ENCODE assay signal across 8 cellular contexts in the genomic region with DNA sequence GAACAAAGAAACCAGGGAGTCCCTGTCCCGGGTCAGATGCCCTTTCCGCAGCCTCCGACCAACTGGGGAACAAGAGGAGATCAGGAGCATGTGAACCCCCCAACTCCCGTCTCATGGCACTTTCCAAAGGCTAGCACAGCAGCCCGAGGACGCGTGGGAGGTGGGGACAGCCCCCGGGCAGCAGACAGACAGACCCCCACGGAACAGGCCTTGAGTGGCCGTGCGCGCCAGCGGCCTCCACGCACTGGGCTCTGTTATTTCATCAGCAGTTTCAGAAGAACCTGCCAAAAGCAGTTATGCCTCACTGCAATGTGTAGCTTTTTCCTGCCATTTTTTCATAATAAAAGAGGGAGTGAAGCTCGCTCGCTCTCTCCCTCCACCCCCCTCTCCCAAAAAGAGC. TPM values are rescaled to one million over a fixed set of nuclear protein-coding genes. Genes with fewer than 3 reads are reported as not detected.
A peak's percentile ranks its signal among the peaks of the same experiment; 100 is the strongest.
DNase-seq lines count a peak whose midpoint lies in the region; ATAC-seq, FAIRE-seq and TF ChIP-seq lines count a peak whose summit lies in the region.

No MANE protein-coding gene starts in this region.

- H3K79me2 ChIP-seq in H1 (ENCODE audit: control insufficient read depth in 1 of 2, insufficient read depth in 2 of 2, low read length in 2 of 2): no peaks in the 10 kb centered on the region

- H4K20me1 ChIP-seq in H1 (replicated peaks in 1 of 2; ENCODE audit: control insufficient read depth in 1 of 2, insufficient read depth in 2 of 2, low read length in 2 of 2): no peaks in the 10 kb centered on the region

- H3K36me3 Mint-ChIP-seq in naive thymus-derived CD4-positive, alpha-beta T cell: no peaks in the 10 kb centered on the region

- peaks cover 0 to 16% (median 13%) of the 10 kb centered on the region in 7 donors for H3K4me1 Mint-ChIP-seq in naive thymus-derived CD4-positive, alpha-beta T cell

- FAIRE-seq in H1 (lab: Jason Lieb, UNC): no peak

- no peaks in the 10 kb centered on the region for H3K36me3 ChIP-seq in H1 (ENCODE audit: control insufficient read depth in 2 of 4, insufficient read depth in 4 of 4, low read length in 3 of 4)
- H3K36me3 ChIP-seq in naive thymus-derived CD4-positive, alpha-beta T cell (ENCODE audit: control insufficient read depth in 2 of 3, insufficient read depth in 3 of 3, low read length in 3 of 3): no peaks in the 10 kb centered on the region

- TF ChIP-seq CTCF in H1 (IDR thresholded peaks at IDR 0.05; ENCODE audit: control extremely low read depth in 1 of 3, insufficient read depth in 1 of 3, low read depth in 1 of 3, low read length in 3 of 3) (no peak), RWPE1 (conservative IDR thresholded peaks at IDR 0.05; ENCODE audit: low read depth) (no peak)

- peak overlapping the region; percentile 72 to 84 (median 79) for H3K4me3 Mint-ChIP-seq in naive thymus-derived CD4-positive, alpha-beta T cell

- H2AFZ ChIP-seq in H1 (ENCODE audit: low read length): peak overlapping the region; percentile 76

- no peak overlapping the region for H2AK5ac ChIP-seq in H1 (ENCODE audit: low read depth, low read length)

- no peak overlapping the region for H2BK20ac ChIP-seq in H1 (ENCODE audit: low read length)

- H3K14ac ChIP-seq in H1 (ENCODE audit: insufficient read length): no peak overlapping the region

- H3K27me3 Mint-ChIP-seq in naive thymus-derived CD4-positive, alpha-beta T cell: peaks cover 17 to 36% (median 34%) of the 10 kb centered on the region in 5 donors

- H4K5ac ChIP-seq in H1 (ENCODE audit: insufficient read length, low read depth, low read length): no peak overlapping the region

- ATAC-seq in naive thymus-derived CD4-positive, alpha-beta T cell: no peak

- no peak overlapping the region for H2BK5ac ChIP-seq in H1 (ENCODE audit: low read depth, low read length)

- H3K9me3 ChIP-seq in H1 (ENCODE audit: insufficient read depth in 2 of 2, low read depth in 1 of 2, low read length in 1 of 2): no peaks in the 10 kb centered on the region
- H3K9me3 ChIP-seq in naive thymus-derived CD4-positive, alpha-beta T cell (ENCODE audit: control insufficient read depth in 2 of 3, low read length in 3 of 3): no peaks in the 10 kb centered on the region

- WGBS in H1 (ENCODE audit: extremely low coverage in 1 of 2, insufficient coverage in 1 of 2, insufficient read length in 1 of 2, insufficient replicate concordance in 2 of 2, low coverage in 1 of 2, low lambda C conversion rate in 2 of 2, missing lambda C conversion rate in 1 of 2), 2 experiments: 0% methylated on average over 4 of the region's 16 CpGs; no CpG with 5 or more reads in 1 of the 2 experiments

- no peak overlapping the region for H2BK15ac ChIP-seq in H1 (ENCODE audit: low read length)

- H3K18ac ChIP-seq in H1 (ENCODE audit: extremely low read depth, low read length): peak overlapping the region; percentile 71; the same call in 1 of the 2 replicates

- no peak overlapping the region for H4K8ac ChIP-seq in H1 (ENCODE audit: extremely low read depth, insufficient read depth, low read length)

- H3K4me1 ChIP-seq in H1 (replicated peaks in 1 of 4; ENCODE audit: control insufficient read depth in 3 of 4, insufficient read depth in 4 of 4, low read length in 3 of 4): peaks cover 0 to 7% (median under 1%) of the 10 kb centered on the region in 4 experiments; a peak in 2 of 7 replicates
- H3K4me1 ChIP-seq in naive thymus-derived CD4-positive, alpha-beta T cell (ENCODE audit: control insufficient read depth in 2 of 2, insufficient read depth in 2 of 2, low read length in 2 of 2): peaks cover 5 to 6% of the 10 kb centered on the region in 2 donors

- no peaks in the 10 kb centered on the region for H3K9me3 Mint-ChIP-seq in naive thymus-derived CD4-positive, alpha-beta T cell

- H2BK12ac ChIP-seq in H1 (ENCODE audit: low read depth, low read length): no peak overlapping the region

- peaks cover 11% of the 10 kb centered on the region; the same call in 1 of the 2 replicates for H3K23me2 ChIP-seq in H1 (ENCODE audit: low read depth, low read length)

- no peak overlapping the region for H4K91ac ChIP-seq in H1 (replicated peaks; ENCODE audit: insufficient read length, low read length)

- POLR2A ChIA-PET in H1 (lab: Charles Lee; ENCODE audit: partially characterized antibody): interaction anchor here (1.1 kb wide), 1 partner anchor 55 kb away, joined by 3 read pairs; no protein-coding TSS in a partner anchor
- POLR2A ChIA-PET in naive thymus-derived CD4-positive, alpha-beta T cell (lab: Charles Lee): no interaction called here
- POLR2A ChIA-PET in RWPE1 (lab: Yijun Ruan, JAX; ENCODE audit: low non-redundant PET): no interaction called here

- H3K27ac ChIP-seq in H1 (ENCODE audit: low read depth, low read length) (no peak overlapping the region), RWPE1 (no peak overlapping the region)
- no peak overlapping the region for H3K27ac ChIP-seq in naive thymus-derived CD4-positive, alpha-beta T cell (ENCODE audit: low read depth, low read length)

- peak overlapping the region; percentile 88 to 90 for H3K4me2 ChIP-seq in H1 (ENCODE audit: insufficient read depth in 1 of 2, low read depth in 2 of 2, low read length in 2 of 2)

- no peak overlapping the region for H3K4ac ChIP-seq in H1 (replicated peaks; ENCODE audit: insufficient read length, low read depth, low read length)

- no peak overlapping the region for H2BK120ac ChIP-seq in H1 (replicated peaks; ENCODE audit: low read depth, low read length)

- H3K27ac Mint-ChIP-seq in naive thymus-derived CD4-positive, alpha-beta T cell: no peak overlapping the region

- no peak for TF ChIP-seq POLR2A in H1 (IDR thresholded peaks at IDR 0.05; ENCODE audit: control extremely low read depth in 1 of 2, low read depth in 2 of 2, low read length in 2 of 2)

- CTCF ChIA-PET in H1 (lab: Charles Lee; ENCODE audit: partially characterized antibody) (interaction anchor here (1.0 to 1.7 kb wide), 3 partner anchors 17 to 891 kb away, joined by 3 to 4 read pairs (median 3); a partner anchor contains a TSS), RWPE1 (lab: Yijun Ruan, JAX) (interaction anchor here (0.6 kb wide), 1 partner anchor 107 kb away, joined by 3 read pairs; no protein-coding TSS in a partner anchor)
- CTCF ChIA-PET in naive thymus-derived CD4-positive, alpha-beta T cell (lab: Charles Lee): interaction anchor here (0.7 kb wide), 1 partner anchor 18 kb away, joined by 3 read pairs; no protein-coding TSS in a partner anchor

- H3K9ac ChIP-seq in H1 (replicated peaks in 1 of 4; ENCODE audit: extremely low read depth in 1 of 4, low read depth in 3 of 4, low read length in 3 of 4): peak overlapping the region in 2 of 4 experiments; percentile 13 to 50; a peak in 3 of 7 replicates

- H3K4me3 ChIP-seq in H1 (ENCODE audit: extremely low read depth in 1 of 4, insufficient read depth in 2 of 4, low read depth in 3 of 4, low read length in 4 of 4): peak overlapping the region; percentile 47 to 80 (median 59)
- H3K4me3 ChIP-seq in naive thymus-derived CD4-positive, alpha-beta T cell (ENCODE audit: low read length): peak overlapping the region; percentile 33

- H3K23ac ChIP-seq in H1 (ENCODE audit: insufficient read length): no peak overlapping the region

- peak; percentile 7 for DNase-seq in stimulated activated CD4-positive, alpha-beta T cell treated with anti-CD3 and anti-CD28 coated beads, Interleukin-15, amount 100 ng/mL, for 24 hours
- no peak for DNase-seq in stimulated activated CD4-positive, alpha-beta T cell treated with anti-CD3 and anti-CD28 coated beads, Interleukin-1b, Interleukin-23, amount 100 ng/mL, for 48 hours
- DNase-seq in H1 (ENCODE audit: low read depth in 1 of 2, low spot score in 2 of 2) (peak in 1 of 2 experiments; percentile 46), NCI-H2227 (lab: John Stamatoyannopoulos, UW; ENCODE audit: unreplicated experiment) (no peak), RWPE1 (ENCODE audit: low spot score) (no peak), SKM-1 treated with dmso at 0.1 percent for 144 hours (lab: John Stamatoyannopoulos, UW; ENCODE audit: unreplicated experiment) (no peak), Kasumi-1 (lab: John Stamatoyannopoulos, UW) (no peak)
- no peak for DNase-seq in naive thymus-derived CD4-positive, alpha-beta T cell

- TF ChIP-seq RAD21 in H1 (IDR thresholded peaks at IDR 0.05 in 1 of 2, conservative IDR thresholded peaks at IDR 0.05 in 1 of 2; ENCODE audit: low read depth in 2 of 2, low read length in 2 of 2): no peak

- H3K56ac ChIP-seq in H1 (replicated peaks; ENCODE audit: insufficient read length, low read depth, low read length): no peak overlapping the region

- H3K79me1 ChIP-seq in H1 (ENCODE audit: low read depth, low read length): no peaks in the 10 kb centered on the region

- peaks cover 3 to 25% (median 12%) of the 10 kb centered on the region in 4 experiments; a peak in 6 of 7 replicates for H3K27me3 ChIP-seq in H1 (replicated peaks in 1 of 4; ENCODE audit: control insufficient read depth in 3 of 4, extremely low read depth in 1 of 4, insufficient read depth in 3 of 4, low read length in 3 of 4)
- no peaks in the 10 kb centered on the region for H3K27me3 ChIP-seq in naive thymus-derived CD4-positive, alpha-beta T cell (ENCODE audit: control insufficient read depth in 2 of 2, insufficient read depth in 2 of 2, low read length in 2 of 2)

- intact Hi-C loops in naive thymus-derived CD4-positive, alpha-beta T cell (cut with micrococcal nuclease): loop anchor here in 1 of 2 donors (2.0 to 10.0 kb wide), 2 partner anchors 452 to 578 kb away; a partner anchor contains a TSS

- no peak for TF ChIP-seq EP300 in H1 (IDR thresholded peaks at IDR 0.05; ENCODE audit: borderline replicate concordance in 1 of 2, low read depth in 2 of 2, low read length in 2 of 2)

RNA-seq across cellular contexts. Expression of a gene that starts 0.3 kb away (rescaled TPM):
- total RNA-seq in H1 (2021; fragmentation: NEBNext Ultra II Directional; extraction: Animal tissue kit (Norgen Biotek cat#: 25700)): 1.4 TPM in 2 replicates
- 0.50 and 0.61 TPM in 2 replicates for polyA plus RNA-seq in H1 (2011; rRNA removed)
- 0.58 TPM for polyA plus RNA-seq in H1 (2011; cell fraction: cytosol; rRNA removed)
- polyA plus RNA-seq in H1 (2011; cell fraction: nucleus; rRNA removed): 1.1 TPM
- 0.51 to 0.98 TPM (median 0.72 TPM) in 4 replicates for polyA plus RNA-seq in H1 (2012, experiment 1 of 2)
- 0.29 TPM for polyA plus RNA-seq in H1 (2012, experiment 2 of 2)
- 1.5 TPM for polyA plus RNA-seq in H1 (2013, experiment 1 of 2)
- polyA plus RNA-seq in H1 (2013, experiment 2 of 2): 1.6 TPM
- 0.35 and 0.39 TPM in 2 replicates for polyA minus RNA-seq in H1 (2011; rRNA and poly(A)+ RNA removed)
- not detected for polyA minus RNA-seq in H1 (2011; cell fraction: cytosol; rRNA and poly(A)+ RNA removed)
- polyA minus RNA-seq in H1 (2011; cell fraction: nucleus; rRNA and poly(A)+ RNA removed): 1.2 TPM
- not detected for total RNA-seq in naive thymus-derived CD4-positive, alpha-beta T cell
- polyA plus RNA-seq in naive thymus-derived CD4-positive, alpha-beta T cell: not detected
